In genomic region chr6:106325336-106326178, GRCh38 we compare ENCODE assay signal across 8 cellular contexts. TPM values are rescaled to one million over a fixed set of nuclear protein-coding genes. Genes with fewer than 3 reads are reported as not detected.
DNase-seq lines count a peak whose midpoint lies in the region; ATAC-seq and TF ChIP-seq lines count a peak whose summit lies in the region.

Gene ATG5 (minus strand): TSS chr6:106325760. CDS start chr6:106316208, 9,552 bp downstream.

- TF ChIP-seq POLR2A in GM19099 (IDR thresholded peaks at IDR 0.05; ENCODE audit: extremely low read depth, insufficient read length, low read depth), result peak; percentile 84

- DNase-seq in AG20443 (ENCODE audit: low spot score) (peak; percentile 100), NCI-H510A (lab: John Stamatoyannopoulos, UW) (peak; percentile 90), cerebellum (ENCODE audit: low spot score) (peak; percentile 94), islet precursor cell (peak; percentile 100)
- peak; percentile 100 for DNase-seq in activated CD4-positive, alpha-beta T cell treated with anti-CD3 and anti-CD28 coated beads for 1 hour
- peak; percentile 100 for DNase-seq in stimulated activated CD4-positive, alpha-beta T cell treated with anti-CD3 and anti-CD28 coated beads, Interleukin-12 subunit alpha, Interleukin-12 subunit beta, amount 100 ng/mL, for 48 hours (ENCODE audit: low read depth in 2 of 3, low spot score in 1 of 3)

- ATAC-seq in HG03432 (IDR thresholded peaks at IDR 0.05; ENCODE audit: unreplicated experiment), result peak; percentile 98

RNA-seq across cellular contexts. Expression of gene ATG5, which starts in this region (rescaled TPM):
- 45.8 TPM for total RNA-seq in cerebellum

Comparison
In these comparisons a context has a peak if more than half of its experiments do, and no peak if none do; other contexts are left out.
1. Peak in every context shown above with its lines: DNase-seq and ATAC-seq.